ENCODE assay signal across 9 cellular contexts in the genomic region with DNA sequence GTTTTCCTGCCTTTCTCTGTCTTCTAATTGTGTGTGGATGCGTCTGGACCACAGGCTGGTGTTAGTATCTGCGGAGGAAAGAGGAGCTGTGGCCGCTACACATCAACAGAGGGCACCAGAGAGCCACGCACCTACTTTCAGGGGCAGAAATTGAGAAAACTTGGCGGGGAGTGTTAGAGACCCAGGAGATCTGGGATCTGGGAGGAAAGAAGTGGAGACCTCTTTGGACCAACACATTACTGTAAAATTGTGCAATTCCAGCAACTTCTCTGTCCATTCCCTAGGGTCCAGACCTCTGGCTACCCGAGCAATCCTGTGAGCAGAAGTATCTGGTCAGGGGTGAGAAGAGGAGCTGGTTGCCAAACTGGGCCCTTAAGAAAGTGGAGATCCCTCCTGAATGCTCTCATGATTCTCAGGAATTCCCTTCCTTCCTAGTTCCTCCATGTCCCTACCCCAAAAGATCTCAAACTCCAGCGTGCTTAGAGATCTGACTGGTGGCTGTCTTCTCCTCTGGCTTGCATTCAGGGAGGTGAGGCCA. TPM values are rescaled to one million over a fixed set of nuclear protein-coding genes. Genes with fewer than 3 reads are reported as not detected.
DNase-seq lines count a peak whose midpoint lies in the region; ATAC-seq and TF ChIP-seq lines count a peak whose summit lies in the region.
"Had no signal": no experiment of that assay in that cellular context is flagged by ENCODE, and none has a peak within 500 bp of the region (broad histone marks: within the 10 kb centered on the region; RNA-seq: fewer than 3 reads in every experiment).

No MANE protein-coding gene starts in this region.

- H3K27ac Mint-ChIP-seq in activated naive CD8-positive, alpha-beta T cell, result no peak overlapping the region
- H3K27ac Mint-ChIP-seq in activated T-helper 17 cell treated with anti-CD3 and anti-CD28 coated beads, Interleukin-2, amount 50 U/mL, for 72 hours, result no peak overlapping the region

- 18 to 21% methylated on average over 7 of the region's 7 CpGs for whole genome bisulfite sequencing in heart right ventricle, 2 donors
- 20 to 25% (median 21%) methylated on average over 7 of the region's 7 CpGs for WGBS in psoas muscle, 3 donors

- H3K4me3 ChIP-seq in HFF-Myc (replicated peaks; ENCODE audit: low read depth, low read length) (no peak overlapping the region), PC-9 (no peak overlapping the region), heart right ventricle (no peak overlapping the region), psoas muscle (no peak overlapping the region)

- TF ChIP-seq CTCF in HFF-Myc (IDR thresholded peaks at IDR 0.05; ENCODE audit: low read depth, low read length, missing control alignments) (peak; percentile 98), PC-9 (conservative IDR thresholded peaks at IDR 0.05) (peak; percentile 94), heart right ventricle (IDR thresholded peaks at IDR 0.05) (peak; percentile 84 to 98 (median 95)), psoas muscle (IDR thresholded peaks at IDR 0.05) (peak; percentile 85)

- H4K20me1 ChIP-seq in PC-9 (ENCODE audit: insufficient read depth), result no peaks in the 10 kb centered on the region

- H3K9me3 Mint-ChIP-seq in activated naive CD8-positive, alpha-beta T cell (ENCODE audit: low read depth), result no peaks in the 10 kb centered on the region
- no peaks in the 10 kb centered on the region for H3K9me3 Mint-ChIP-seq in activated T-helper 17 cell treated with anti-CD3 and anti-CD28 coated beads, Interleukin-2, amount 50 U/mL, for 72 hours

- BruUV-seq in PC-9 (replicated peaks; lab: Mats Ljungman, UMichigan), result no TSS peak

- no peaks in the 10 kb centered on the region for H3K36me3 ChIP-seq in PC-9 (ENCODE audit: low read depth)
- no peaks in the 10 kb centered on the region for H3K36me3 ChIP-seq in heart right ventricle
- no peaks in the 10 kb centered on the region for H3K36me3 ChIP-seq in psoas muscle (ENCODE audit: insufficient read depth in 1 of 2, low read depth in 1 of 2)

- H3K27me3 ChIP-seq in PC-9 (ENCODE audit: insufficient read depth, low read depth) (peaks cover 33% of the 10 kb centered on the region), heart right ventricle (peaks cover 0 to 31% (median 6%) of the 10 kb centered on the region in 7 donors), psoas muscle (ENCODE audit: insufficient read depth in 3 of 3, low read length in 2 of 3) (peaks cover 0 to 41% (median 16%) of the 10 kb centered on the region in 3 donors)

- H3K9me3 ChIP-seq in PC-9 (ENCODE audit: insufficient read depth, low read depth) (no peaks in the 10 kb centered on the region), heart right ventricle (no peaks in the 10 kb centered on the region), psoas muscle (no peaks in the 10 kb centered on the region)

- DNase-seq in COLO668 (lab: John Stamatoyannopoulos, UW; ENCODE audit: unreplicated experiment) (peak; percentile 15), HFF-Myc (ENCODE audit: extremely low read depth, low read depth) (no peak), PC-9 (peak in 1 of 2 experiments; percentile 67), heart right ventricle (peak; percentile 72 to 77), psoas muscle (peak; percentile 65 to 82)

- intact Hi-C loops in PC-9 (cut with micrococcal nuclease; ENCODE audit: unreplicated experiment) (loop anchor here (1.0 kb wide), 4 partner anchors 23 to 129 kb away; no protein-coding TSS in a partner anchor), heart right ventricle (cut with DNase I) (loop anchor here (1.0 to 10.0 kb wide), 14 partner anchors 40 to 133 kb away; a partner anchor contains a TSS), psoas muscle (cut with DNase I) (loop anchor here (2.0 to 5.0 kb wide), 3 partner anchors 15 to 133 kb away; no protein-coding TSS in a partner anchor)

- H3K4me1 Mint-ChIP-seq in activated naive CD8-positive, alpha-beta T cell (ENCODE audit: low read depth), result peaks cover 11% of the 10 kb centered on the region
- no peaks in the 10 kb centered on the region for H3K4me1 Mint-ChIP-seq in activated T-helper 17 cell treated with anti-CD3 and anti-CD28 coated beads, Interleukin-2, amount 50 U/mL, for 72 hours

- peaks cover 24% of the 10 kb centered on the region for H3K27me3 Mint-ChIP-seq in activated naive CD8-positive, alpha-beta T cell
- peaks cover 55% of the 10 kb centered on the region for H3K27me3 Mint-ChIP-seq in activated T-helper 17 cell treated with anti-CD3 and anti-CD28 coated beads, Interleukin-2, amount 50 U/mL, for 72 hours

- H3K36me3 Mint-ChIP-seq in activated naive CD8-positive, alpha-beta T cell, result no peaks in the 10 kb centered on the region
- no peaks in the 10 kb centered on the region for H3K36me3 Mint-ChIP-seq in activated T-helper 17 cell treated with anti-CD3 and anti-CD28 coated beads, Interleukin-2, amount 50 U/mL, for 72 hours (ENCODE audit: low read depth)

- peak overlapping the region; percentile 76 for H3K4me3 Mint-ChIP-seq in activated naive CD8-positive, alpha-beta T cell
- H3K4me3 Mint-ChIP-seq in activated T-helper 17 cell treated with anti-CD3 and anti-CD28 coated beads, Interleukin-2, amount 50 U/mL, for 72 hours, result no peak overlapping the region

- POLR2A ChIA-PET in PC-9 (lab: Charles Lee; ENCODE audit: unreplicated experiment), result no interaction called here

- peaks cover 32% of the 10 kb centered on the region for H3K79me2 ChIP-seq in PC-9 (ENCODE audit: low read depth)

- no peak overlapping the region for H3K4me2 ChIP-seq in PC-9

- peaks cover 10% of the 10 kb centered on the region; the same call in 1 of the 2 replicates for H3F3A ChIP-seq in PC-9 (ENCODE audit: insufficient read depth, low read depth)

- no peaks in the 10 kb centered on the region for H3K9me2 ChIP-seq in PC-9 (ENCODE audit: insufficient read depth)

- H3K4me1 ChIP-seq in PC-9 (replicated peaks; ENCODE audit: insufficient read depth) (no peaks in the 10 kb centered on the region), heart right ventricle (peaks cover 4 to 46% (median 18%) of the 10 kb centered on the region in 9 donors), psoas muscle (no peaks in the 10 kb centered on the region)

- peak; percentile 64 to 83 (median 70) for ATAC-seq in heart right ventricle
- ATAC-seq in psoas muscle, result peak; percentile 68 to 82 (median 77)
- ATAC-seq in activated T-helper 17 cell treated with anti-CD3 and anti-CD28 coated beads, Interleukin-2, amount 50 U/mL, for 72 hours (replicated peaks), result no peak
- ATAC-seq in HG03521 (IDR thresholded peaks at IDR 0.05; ENCODE audit: unreplicated experiment), result no peak

- no peak overlapping the region for H2AFZ ChIP-seq in PC-9

- CTCF ChIA-PET in PC-9 (lab: Charles Lee), result interaction anchor here (0.6 to 3.7 kb wide), 11 partner anchors 24 to 133 kb away, joined by 3 to 25 read pairs (median 5); no protein-coding TSS in a partner anchor

- H3K27ac ChIP-seq in PC-9, result no peak overlapping the region
- peak overlapping the region in 9 of 10 donors; percentile 39 to 94 (median 55) for H3K27ac ChIP-seq in heart right ventricle
- H3K27ac ChIP-seq in psoas muscle, result peak overlapping the region; percentile 53

RNA-seq across cellular contexts. Expression of a gene that starts 1.3 kb away (rescaled TPM):
- 25.8 and 30.7 TPM in 2 replicates for total RNA-seq in PC-9 (2021)
- total RNA-seq in heart right ventricle, result 10 to 100 TPM in 3 of 10 donors, 1 to 10 TPM in 7; 4.7 to 14.7 (median 7.5) TPM
- 1 to 10 TPM; 4.1 to 4.5 TPM for polyA plus RNA-seq in heart right ventricle
- total RNA-seq in psoas muscle, result 1 to 10 TPM; 4.3 to 7.6 (median 6.4) TPM
- 1 to 10 TPM; 1.3 to 2.2 (median 1.8) TPM for polyA plus RNA-seq in psoas muscle
- under 1 TPM in 1 of 2 donors, not detected in 1; 0.08 TPM for total RNA-seq in activated T-helper 17 cell treated with anti-CD3 and anti-CD28 coated beads, Interleukin-2, amount 50 U/mL, for 72 hours
- total RNA-seq: T-helper 2 cell treated with Interferon-gamma antibody and Interleukin-4, amounts not matched to agents 100 ng/mL and 5 ng/mL, for 36 hours had no signal

Comparison
In these comparisons a context has a peak if more than half of its experiments do, and no peak if none do; other contexts are left out.
1. ATAC-seq: peak in heart right ventricle (8 of 8) and psoas muscle (4 of 4); none in activated T-helper 17 cell treated with anti-CD3 and anti-CD28 coated beads, Interleukin-2, amount 50 U/mL, for 72 hours (single experiment) and HG03521 (single experiment).
2. RNA of a gene that starts 1.3 kb away (total RNA-seq): 25.8 to 30.7 TPM in PC-9, 4.7 to 14.7 TPM in heart right ventricle and 4.3 to 7.6 TPM in psoas muscle; 0.08 TPM in activated T-helper 17 cell treated with anti-CD3 and anti-CD28 coated beads, Interleukin-2, amount 50 U/mL, for 72 hours; every median in the first group is over 4 times any median in the second.
3. Peak in every context shown above with its lines, with median percentiles within 50 percentile points of each other: CTCF ChIP-seq.